7 cellular contexts compared by ENCODE assay signal in genomic region chr9:108698801-108699200, GRCh38.
"Had no signal": no experiment of that assay in that cellular context is flagged by ENCODE, and none has a peak within 500 bp of the region (broad histone marks: within the 10 kb centered on the region; RNA-seq: fewer than 3 reads in every experiment).

No MANE protein-coding gene starts in this region.

- H3K9me3 ChIP-seq: HAP-1 had no signal

- H3K36me3 ChIP-seq: HAP-1 had no signal

- ATAC-seq: HCT116 had no signal

- H3K4me3 Mint-ChIP-seq: IgD-negative memory B cell had no signal

- H3K9ac ChIP-seq: KMS-11 had no signal

- H3K27ac ChIP-seq: KMS-11 had no signal

- H3K4me3 ChIP-seq: HAP-1 had no signal

- H3K4me1 ChIP-seq: HAP-1 had no signal

- DNase-seq: GOT3, H7, KBM-7 had no signal

- H3K4me2 ChIP-seq: KMS-11 had no signal
